10 cellular contexts compared by ENCODE assay signal in genomic region chr13:110109910-110110309, GRCh38.
DNase-seq lines count a peak whose midpoint lies in the region; ATAC-seq, FAIRE-seq and TF ChIP-seq lines count a peak whose summit lies in the region.
"Had no signal": no experiment of that assay in that cellular context is flagged by ENCODE, and none has a peak within 500 bp of the region (broad histone marks: within the 10 kb centered on the region; RNA-seq: fewer than 3 reads in every experiment).

No MANE protein-coding gene starts in this region.

- DNase-seq in HFFc6 (peak; percentile 88), cardiac fibroblast (ENCODE audit: low read depth in 2 of 2) (peak; percentile 90 to 94), islet precursor cell (peak; percentile 89), kidney (no peak), SKM-1 (lab: John Stamatoyannopoulos, UW; ENCODE audit: unreplicated experiment) (no peak), NK-92 (lab: John Stamatoyannopoulos, UW; ENCODE audit: unreplicated experiment) (no peak)
- DNase-seq: erythroblast, NCI-H524 treated with DMSO at 0.1 percent for 48 hours had no signal

- intact Hi-C loops in kidney (cut with DNase I): loop anchor here (10.0 kb wide), 1 partner anchor 1145 kb away; no protein-coding TSS in a partner anchor

- H3K27ac Mint-ChIP-seq in HFFc6: peak overlapping the region; percentile 76

- H3K36me3 ChIP-seq in subcutaneous abdominal adipose tissue (ENCODE audit: control insufficient read depth in 5 of 5, insufficient read depth in 5 of 5, low read length in 5 of 5) (no peaks in the 10 kb centered on the region), kidney (ENCODE audit: control insufficient read depth in 1 of 2, insufficient read depth in 2 of 2, low read length in 2 of 2) (no peaks in the 10 kb centered on the region)

- H3K4me3 Mint-ChIP-seq in HFFc6: peak overlapping the region; percentile 68

- peaks cover 3% of the 10 kb centered on the region; the same call in 1 of the 2 replicates for H3K27me3 Mint-ChIP-seq in HFFc6 (ENCODE audit: insufficient read depth)

- H3K4me1 ChIP-seq in subcutaneous abdominal adipose tissue (ENCODE audit: control insufficient read depth in 5 of 5, insufficient read depth in 5 of 5, low read length in 5 of 5): peaks cover 8 to 32% (median 24%) of the 10 kb centered on the region in 5 donors
- no peaks in the 10 kb centered on the region for H3K4me1 ChIP-seq in kidney (ENCODE audit: control insufficient read depth in 1 of 2, insufficient read depth in 1 of 2, low read depth in 1 of 2, low read length in 2 of 2)

- H3K9ac ChIP-seq in subcutaneous abdominal adipose tissue (ENCODE audit: low read length in 5 of 5) (no peak overlapping the region), kidney (ENCODE audit: low read length in 2 of 2) (no peak overlapping the region)

- TF ChIP-seq CTCF in HFFc6 (IDR thresholded peaks at IDR 0.05) (no peak), cardiac fibroblast (IDR thresholded peaks at IDR 0.05; ENCODE audit: low read depth, low read length) (no peak), kidney (IDR thresholded peaks at IDR 0.05; ENCODE audit: borderline replicate concordance, extremely low read depth, insufficient read depth) (no peak)

- H3K4me3 ChIP-seq in cardiac fibroblast (replicated peaks in 1 of 2; ENCODE audit: low read depth in 2 of 2, low read length in 2 of 2): no peak overlapping the region
- H3K4me3 ChIP-seq in subcutaneous abdominal adipose tissue (ENCODE audit: low read depth in 1 of 5, low read length in 5 of 5): peak overlapping the region in 3 of 5 donors; percentile 21 to 49 (median 32)
- no peak overlapping the region for H3K4me3 ChIP-seq in kidney (ENCODE audit: low read length in 2 of 2)

- H3K9me3 ChIP-seq in subcutaneous abdominal adipose tissue (ENCODE audit: control insufficient read depth in 5 of 5, low read length in 5 of 5) (no peaks in the 10 kb centered on the region), kidney (ENCODE audit: control insufficient read depth in 1 of 2, low read length in 2 of 2) (no peaks in the 10 kb centered on the region)

- peaks cover 63% of the 10 kb centered on the region for H3K4me1 Mint-ChIP-seq in HFFc6 (ENCODE audit: low read depth)

- no peaks in the 10 kb centered on the region for H3K27me3 ChIP-seq in subcutaneous abdominal adipose tissue (ENCODE audit: control insufficient read depth in 5 of 5, insufficient read depth in 4 of 5, low read length in 5 of 5)

- ATAC-seq in HG02884 (IDR thresholded peaks at IDR 0.05; ENCODE audit: unreplicated experiment): no peak

- no peaks in the 10 kb centered on the region for H3K36me3 Mint-ChIP-seq in HFFc6 (ENCODE audit: low read depth)

- H3K9me3 Mint-ChIP-seq in HFFc6: no peaks in the 10 kb centered on the region

- H3K27ac ChIP-seq in subcutaneous abdominal adipose tissue (ENCODE audit: low read depth, low read length) (peak overlapping the region; percentile 63), kidney (ENCODE audit: low read depth in 2 of 2, low read length in 2 of 2) (no peak overlapping the region)

- FAIRE-seq in kidney (lab: Jason Lieb, UNC): no peak

Comparison
In these comparisons a context has a peak if more than half of its experiments do, and no peak if none do; other contexts are left out.
1. DNase-seq: peak in HFFc6 (single experiment), cardiac fibroblast (2 of 2) and islet precursor cell (single experiment); none in kidney (single experiment), SKM-1 (single experiment) and NK-92 (single experiment).
2. H3K4me3 ChIP-seq: peak in subcutaneous abdominal adipose tissue (3 of 5); none in cardiac fibroblast (0 of 2) and kidney (0 of 2).